8 cellular contexts compared by ENCODE assay signal in genomic region chr10:86755740-86756510, GRCh38. TPM values are rescaled to one million over a fixed set of nuclear protein-coding genes. Genes with fewer than 3 reads are reported as not detected.
DNase-seq lines count a peak whose midpoint lies in the region; ATAC-seq and TF ChIP-seq lines count a peak whose summit lies in the region.

No MANE protein-coding gene starts in this region.

- H3K27me3 ChIP-seq in mucosa of rectum (ENCODE audit: control insufficient read depth in 2 of 2, insufficient read depth in 2 of 2, low read length in 2 of 2): no peaks in the 10 kb centered on the region

- H3K9me2 ChIP-seq in OCI-LY7 (ENCODE audit: insufficient read depth, low read length): no peaks in the 10 kb centered on the region

- intact Hi-C loops in OCI-LY7 (cut with micrococcal nuclease; ENCODE audit: unreplicated experiment): no loop called here

- peak overlapping the region; percentile 69 for H3K4me3 ChIP-seq in OCI-LY7 (ENCODE audit: low read depth, low read length, poor library complexity, severe bottlenecking)
- peak overlapping the region; percentile 74 to 84 for H3K4me3 ChIP-seq in mucosa of rectum (ENCODE audit: low read length in 2 of 2)

- H3K4me2 ChIP-seq in OCI-LY7 (ENCODE audit: low read length): peak overlapping the region; percentile 82

- no peak overlapping the region for H3K27ac ChIP-seq in OCI-LY7 (ENCODE audit: low read depth, low read length, poor library complexity, severe bottlenecking)
- H3K27ac ChIP-seq in mucosa of rectum (ENCODE audit: low read depth in 2 of 2, low read length in 2 of 2): peak overlapping the region; percentile 91 to 92

- POLR2A ChIA-PET in OCI-LY7 (lab: Charles Lee): no interaction called here

- peak; percentile 67 for TF ChIP-seq POLR2A in erythroblast (IDR thresholded peaks at IDR 0.05; ENCODE audit: low read length)

- H3K9me3 ChIP-seq in OCI-LY7 (ENCODE audit: low read length) (no peaks in the 10 kb centered on the region), mucosa of rectum (ENCODE audit: control insufficient read depth in 2 of 2, low read length in 2 of 2) (no peaks in the 10 kb centered on the region)

- H4K20me1 ChIP-seq in OCI-LY7 (ENCODE audit: insufficient read depth, low read length): no peaks in the 10 kb centered on the region

- DNase-seq in D341Med (ENCODE audit: low spot score): peak; percentile 94
- DNase-seq in HUDEP-2 (lab: John Stamatoyannopoulos, UW; ENCODE audit: unreplicated experiment in 76 of 76): peak in 73 of 76 experiments; percentile 16 to 92 (median 75)
- DNase-seq in OCI-LY7 (ENCODE audit: low spot score): peak; percentile 63
- DNase-seq in activated T-cell treated with anti-CD3 and anti-CD28 coated beads for 48 hours (ENCODE audit: low read depth): peak; percentile 89
- peak; percentile 82 to 87 for DNase-seq in erythroblast (lab: John Stamatoyannopoulos, UW)
- DNase-seq in stimulated activated CD8-positive, alpha-beta memory T cell treated with anti-CD3 and anti-CD28 coated beads, Interleukin-4, amount 100 ng/mL, for 4 hours (ENCODE audit: low read depth in 2 of 2, low spot score in 1 of 2): peak; percentile 69 to 72

- CTCF ChIA-PET in OCI-LY7 (lab: Charles Lee; ENCODE audit: unreplicated experiment): interaction anchor here (0.6 kb wide), 1 partner anchor 79 kb away, joined by 3 read pairs; no protein-coding TSS in a partner anchor

- H3K36me3 ChIP-seq in OCI-LY7 (ENCODE audit: insufficient read depth, low read length) (no peaks in the 10 kb centered on the region), mucosa of rectum (ENCODE audit: control insufficient read depth in 2 of 2, insufficient read depth in 2 of 2, low read length in 2 of 2) (no peaks in the 10 kb centered on the region)

- H3K4me1 ChIP-seq in OCI-LY7 (ENCODE audit: insufficient read depth, low read length, poor library complexity, severe bottlenecking) (no peaks in the 10 kb centered on the region), mucosa of rectum (ENCODE audit: control insufficient read depth in 2 of 2, insufficient read depth in 2 of 2, low read length in 2 of 2) (peaks cover 18 to 26% of the 10 kb centered on the region in 2 donors)

- TF ChIP-seq CTCF in OCI-LY7 (conservative IDR thresholded peaks at IDR 0.05; ENCODE audit: low read length): no peak

- peak overlapping the region; percentile 86 to 94 for H3K9ac ChIP-seq in mucosa of rectum (ENCODE audit: low read depth in 1 of 2, low read length in 2 of 2)

- no peaks in the 10 kb centered on the region for H3K79me2 ChIP-seq in OCI-LY7 (ENCODE audit: insufficient read depth, low read depth, low read length)

- peak overlapping the region; percentile 73; the same call in 1 of the 2 replicates for H2AFZ ChIP-seq in OCI-LY7 (ENCODE audit: low read length)

- ATAC-seq in GM21423 (IDR thresholded peaks at IDR 0.05; ENCODE audit: unreplicated experiment): peak; percentile 76

- BruUV-seq in OCI-LY7 (replicated peaks; lab: Mats Ljungman, UMichigan): no TSS peak

RNA-seq across cellular contexts. Expression of gene BMPR1A, which starts 0.5 kb away (rescaled TPM):
- 0.03 and 0.47 TPM in 2 replicates for total RNA-seq in OCI-LY7 (2014; rRNA removed; shearing (Covaris generic))
- total RNA-seq in OCI-LY7 (2022): 0.37 and 1.1 TPM in 2 replicates
